14 cellular contexts compared by ENCODE assay signal in genomic region chr4:163744861-163745260, GRCh38.
DNase-seq lines count a peak whose midpoint lies in the region; ATAC-seq lines count a peak whose summit lies in the region.
"Had no signal": no experiment of that assay in that cellular context is flagged by ENCODE, and none has a peak within 500 bp of the region (broad histone marks: within the 10 kb centered on the region; RNA-seq: fewer than 3 reads in every experiment).

No MANE protein-coding gene starts in this region.

- ATAC-seq in GM19043 (IDR thresholded peaks at IDR 0.05; ENCODE audit: low read depth, unreplicated experiment) (peak; percentile 93), HG02571 (IDR thresholded peaks at IDR 0.05; ENCODE audit: unreplicated experiment) (peak; percentile 92), HG03280 (IDR thresholded peaks at IDR 0.05; ENCODE audit: unreplicated experiment) (peak; percentile 93)
- ATAC-seq: A549; esophagus mucosa; natural killer cell treated with Interleukin-12 subunit alpha and Interleukin-12 subunit beta and Interleukin-15 and Interleukin-18, amount 100 ng/mL, for 72 hours had no signal

- peaks cover 7 to 33% (median 26%) of the 10 kb centered on the region in 10 experiments; a peak in 19 of 20 replicates for H3K4me1 ChIP-seq in BLaER1 treated with 17β-estradiol and CSF1 and Interleukin-3, amounts not matched to agents 10 nM and 100 nM
- H3K4me1 ChIP-seq: A549 had no signal

- H3K27me3 ChIP-seq in BLaER1 treated with 17β-estradiol and CSF1 and Interleukin-3, amounts not matched to agents 10 nM and 100 nM = no peaks in the 10 kb centered on the region

- DNase-seq in HK-2 (ENCODE audit: unreplicated experiment) (no peak), NCI-H526 (lab: John Stamatoyannopoulos, UW) (no peak), NCI-H1436 treated with DMSO at 0.1 percent for 48 hours (lab: John Stamatoyannopoulos, UW) (no peak)
- no peak for DNase-seq in activated CD4-positive, alpha-beta T cell treated with anti-CD3 and anti-CD28 coated beads, Interleukin-2, amount 50 U/mL, for 48 hours
- DNase-seq: activated T-cell treated with anti-CD3 and anti-CD28 coated beads, Interleukin-2, amount 50 U/mL, for 24 hours; stimulated activated CD8-positive, alpha-beta memory T cell treated with anti-CD3 and anti-CD28 coated beads, Interleukin-4, amount 100 ng/mL, for 48 hours; T1000 had no signal

- H3K9me3 ChIP-seq in BLaER1 treated with 17β-estradiol and CSF1 and Interleukin-3, amounts not matched to agents 10 nM and 100 nM (replicated peaks in 1 of 11) = peaks cover 0 to 9% (median 0%) of the 10 kb centered on the region in 11 experiments; a peak in 4 of 22 replicates
- H3K9me3 ChIP-seq: A549 had no signal

- H3K9ac ChIP-seq in BLaER1 treated with 17β-estradiol and CSF1 and Interleukin-3, amounts not matched to agents 10 nM and 100 nM = peak overlapping the region in 5 of 11 experiments; percentile 5 to 42 (median 17); a peak in 6 of 22 replicates

- peak overlapping the region; percentile 40 to 77 (median 70); a peak in 21 of 22 replicates for H3K4me2 ChIP-seq in BLaER1 treated with 17β-estradiol and CSF1 and Interleukin-3, amounts not matched to agents 10 nM and 100 nM
- H3K4me2 ChIP-seq: A549 had no signal

- H3K27ac ChIP-seq in BLaER1 treated with 17β-estradiol and CSF1 and Interleukin-3, amounts not matched to agents 10 nM and 100 nM = peak overlapping the region in 10 of 11 experiments; percentile 9 to 65 (median 55); a peak in 16 of 22 replicates
- H3K27ac ChIP-seq: A549 had no signal

- H4K20me1 ChIP-seq in BLaER1 treated with 17β-estradiol and CSF1 and Interleukin-3, amounts not matched to agents 10 nM and 100 nM = no peaks in the 10 kb centered on the region

- H3K36me3 ChIP-seq in BLaER1 treated with 17β-estradiol and CSF1 and Interleukin-3, amounts not matched to agents 10 nM and 100 nM = no peaks in the 10 kb centered on the region

- H3K4me3 ChIP-seq in BLaER1 treated with 17β-estradiol and CSF1 and Interleukin-3, amounts not matched to agents 10 nM and 100 nM = peak overlapping the region in 3 of 10 experiments; percentile 8 to 13 (median 10); a peak in 2 of 20 replicates
- H3K4me3 ChIP-seq: A549 had no signal
